Comparison of ENCODE assay signal across 20 cellular contexts in genomic region chrX:53398216-53398615, GRCh38. TPM values are rescaled to one million over a fixed set of nuclear protein-coding genes. Genes with fewer than 3 reads are reported as not detected.
"Had no signal": no experiment of that assay in that cellular context is flagged by ENCODE, and none has a peak within 500 bp of the region (broad histone marks: within the 10 kb centered on the region; RNA-seq: fewer than 3 reads in every experiment).

No MANE protein-coding gene starts in this region.

- H3K9me3 Mint-ChIP-seq: effector memory CD8-positive, alpha-beta T cell; naive thymus-derived CD4-positive, alpha-beta T cell; stimulated activated memory B cell treated with anti-CD40 and anti-IgM and Interleukin-4, amounts not matched to agents 10 μg/mL and 1 μg/mL and 100 μg/mL, for 72 hours; stimulated activated naive CD8-positive, alpha-beta T cell treated with anti-CD3 and anti-CD28 coated beads, Interleukin-15, Interleukin-2, amounts not matched to agents 100 ng/mL and 50 ng/mL, for 24 hours had no signal

- DNase-seq: effector memory CD8-positive, alpha-beta T cell; foreskin keratinocyte; kidney; left colon; left ventricle myocardium superior; mesendoderm; naive thymus-derived CD4-positive, alpha-beta T cell; nephron progenitor cell; psoas muscle; retina; right lobe of liver; stimulated activated CD4-positive, alpha-beta T cell treated with anti-CD3 and anti-CD28 coated beads, Interleukin-4, amount 100 ng/mL, for 1 hour; stimulated activated CD8-positive, alpha-beta memory T cell treated with anti-CD3 and anti-CD28 coated beads, Interleukin-4, amount 100 ng/mL, for 48 hours; tibial artery; upper lobe of right lung had no signal

- ATAC-seq: effector memory CD8-positive, alpha-beta T cell; foreskin keratinocyte; left colon; left ventricle myocardium superior; naive thymus-derived CD4-positive, alpha-beta T cell; psoas muscle; right lobe of liver; stimulated activated memory B cell treated with anti-CD40 and anti-IgM and Interleukin-4, amounts not matched to agents 10 μg/mL and 1 μg/mL and 100 μg/mL, for 72 hours; upper lobe of right lung had no signal

- H3K27ac Mint-ChIP-seq: effector memory CD8-positive, alpha-beta T cell; nephron progenitor cell; stimulated activated memory B cell treated with anti-CD40 and anti-IgM and Interleukin-4, amounts not matched to agents 10 μg/mL and 1 μg/mL and 100 μg/mL, for 72 hours; stimulated activated naive CD8-positive, alpha-beta T cell treated with anti-CD3 and anti-CD28 coated beads, Interleukin-15, Interleukin-2, amounts not matched to agents 100 ng/mL and 50 ng/mL, for 24 hours had no signal

- H3K27me3 Mint-ChIP-seq: effector memory CD8-positive, alpha-beta T cell; naive thymus-derived CD4-positive, alpha-beta T cell; stimulated activated memory B cell treated with anti-CD40 and anti-IgM and Interleukin-4, amounts not matched to agents 10 μg/mL and 1 μg/mL and 100 μg/mL, for 72 hours; stimulated activated naive CD8-positive, alpha-beta T cell treated with anti-CD3 and anti-CD28 coated beads, Interleukin-15, Interleukin-2, amounts not matched to agents 100 ng/mL and 50 ng/mL, for 24 hours had no signal

- H3K9me3 ChIP-seq: psoas muscle, right lobe of liver, tibial artery, upper lobe of right lung, vagina had no signal

- H3K4me3 Mint-ChIP-seq: effector memory CD8-positive, alpha-beta T cell; naive thymus-derived CD4-positive, alpha-beta T cell; nephron progenitor cell; stimulated activated memory B cell treated with anti-CD40 and anti-IgM and Interleukin-4, amounts not matched to agents 10 μg/mL and 1 μg/mL and 100 μg/mL, for 72 hours; stimulated activated naive CD8-positive, alpha-beta T cell treated with anti-CD3 and anti-CD28 coated beads, Interleukin-15, Interleukin-2, amounts not matched to agents 100 ng/mL and 50 ng/mL, for 24 hours had no signal

- H3K4me1 Mint-ChIP-seq: nephron progenitor cell; stimulated activated memory B cell treated with anti-CD40 and anti-IgM and Interleukin-4, amounts not matched to agents 10 μg/mL and 1 μg/mL and 100 μg/mL, for 72 hours had no signal

- H3K27me3 ChIP-seq: foreskin keratinocyte, right lobe of liver, tibial artery, upper lobe of right lung, vagina had no signal

- H3K4me3 ChIP-seq: lung, psoas muscle, right lobe of liver, tibial artery, upper lobe of right lung, vagina had no signal

- H3K4me1 ChIP-seq: foreskin keratinocyte, parathyroid adenoma, psoas muscle, right lobe of liver, tibial artery, upper lobe of right lung, vagina had no signal

- H3K27ac ChIP-seq: foreskin keratinocyte, parathyroid adenoma, psoas muscle, right lobe of liver, tibial artery, upper lobe of right lung, vagina had no signal

RNA-seq across cellular contexts. Expression of gene RIBC1, which starts 24.5 kb away (rescaled TPM):
- total RNA-seq: vagina had no signal
